ENCODE assay signal across 23 cellular contexts in genomic region chr21:32470206-32470605, GRCh38.
"Had no signal": no experiment of that assay in that cellular context is flagged by ENCODE, and none has a peak within 500 bp of the region (broad histone marks: within the 10 kb centered on the region; RNA-seq: fewer than 3 reads in every experiment).

No MANE protein-coding gene starts in this region.

- H3K4me2 ChIP-seq: SK-N-SH had no signal

- ATAC-seq: activated CD8-positive, alpha-beta T cell treated with anti-CD3 and anti-CD28 coated beads for 36 hours; activated naive CD4-positive, alpha-beta T cell treated with anti-CD3 and anti-CD28 coated beads, Interleukin-2, amount 50 U/mL, for 72 hours; Panc1 had no signal

- FAIRE-seq: bronchial epithelial cell, TTC549 had no signal

- H3K9me3 ChIP-seq: SJSA1, SK-N-SH had no signal

- H3K4me3 ChIP-seq: SJSA1 had no signal

- H3K9ac ChIP-seq: SK-N-SH had no signal

- H3K27me3 ChIP-seq: SJSA1 had no signal

- DNase-seq: activated CD4-positive, alpha-beta T cell treated with anti-CD3 and anti-CD28 coated beads, Interleukin-2, amount 10 ng/mL, durations not matched to agents 24 days and 14 days; activated CD4-positive, alpha-beta T cell treated with anti-CD3 and anti-CD28 coated beads, Interleukin-2, amount 50 U/mL, for 4 hours; activated CD8-positive, alpha-beta T cell treated with anti-CD3 and anti-CD28 coated beads for 36 hours; activated gamma-delta T cell; activated naive CD4-positive, alpha-beta T cell treated with anti-CD3 and anti-CD28 coated beads for 36 hours; activated T-cell treated with anti-CD3 and anti-CD28 coated beads, Interleukin-2, amount 50 U/mL, for 1 hour; anterior cingulate cortex; Karpas-422; KBM-7; NCI-H1105; NCI-H1436; NCI-H1694; NCI-H1930; NCI-H2081 treated with DMSO at 0.1 percent for 48 hours; NCI-H345; NCI-H524 treated with DMSO at 0.1 percent for 48 hours; SHP77 treated with DMSO at 0.1 percent for 48 hours; SK-N-SH had no signal

- H3K27ac ChIP-seq: SJSA1 had no signal
